ENCODE assay signal across 20 cellular contexts in genomic region chr9:87683751-87684626, GRCh38. TPM values are rescaled to one million over a fixed set of nuclear protein-coding genes. Genes with fewer than 3 reads are reported as not detected.
A peak's percentile ranks its signal among the peaks of the same experiment; 100 is the strongest.
DNase-seq lines count a peak whose midpoint lies in the region; ATAC-seq, FAIRE-seq and TF ChIP-seq lines count a peak whose summit lies in the region.
"Had no signal": no experiment of that assay in that cellular context is flagged by ENCODE, and none has a peak within 500 bp of the region (broad histone marks: within the 10 kb centered on the region; RNA-seq: fewer than 3 reads in every experiment).

No MANE protein-coding gene starts in this region.

- peaks cover 58 to 73% (median 68%) of the 10 kb centered on the region in 3 experiments for H3K36me3 Mint-ChIP-seq in H9 (ENCODE audit: insufficient read depth in 1 of 3, low read depth in 3 of 3)
- no peaks in the 10 kb centered on the region for H3K36me3 Mint-ChIP-seq in stimulated activated naive B cell treated with anti-CD40 and anti-IgM and Interleukin-4, amounts not matched to agents 10 μg/mL and 1 μg/mL and 100 μg/mL, for 72 hours
- H3K36me3 Mint-ChIP-seq: activated naive CD4-positive, alpha-beta T cell treated with anti-CD3 and anti-CD28 coated beads, Interleukin-2, amount 50 U/mL, for 72 hours had no signal

- no peak overlapping the region for H4K91ac ChIP-seq in H9 (ENCODE audit: insufficient read length, low read depth, low read length)

- H3K79me2 ChIP-seq in H9 (ENCODE audit: insufficient read depth, low read length) (no peaks in the 10 kb centered on the region), HepG2 (ENCODE audit: insufficient read depth, low read length) (no peaks in the 10 kb centered on the region)

- TF ChIP-seq EP300 in HepG2 (IDR thresholded peaks at IDR 0.05; ENCODE audit: low read depth in 2 of 2, low read length in 2 of 2) (no peak), HepG2 (CRISPR knock-in tag; IDR thresholded peaks at IDR 0.05; ENCODE audit: borderline replicate concordance) (no peak)

- H3K9me3 ChIP-seq in H9 (ENCODE audit: control insufficient read depth, low read depth, low read length) (no peaks in the 10 kb centered on the region), body of pancreas (no peaks in the 10 kb centered on the region), HepG2 (ENCODE audit: low read length) (no peaks in the 10 kb centered on the region), colonic mucosa (no peaks in the 10 kb centered on the region)
- H3K9me3 ChIP-seq: BLaER1, left lung had no signal

- no peak overlapping the region for H2AK5ac ChIP-seq in H9 (ENCODE audit: insufficient read length, low read length)

- H3K4me2 ChIP-seq in H9 (ENCODE audit: insufficient read depth, insufficient read length, low read length) = no peak overlapping the region
- no peak overlapping the region for H3K4me2 ChIP-seq in HepG2 (ENCODE audit: low read depth, low read length)
- H3K4me2 ChIP-seq: BLaER1 had no signal

- H3K56ac ChIP-seq in H9 (ENCODE audit: insufficient read length, low read depth, low read length) = no peak overlapping the region

- H3K36me3 ChIP-seq in body of pancreas (replicated peaks in 1 of 2; ENCODE audit: insufficient read depth in 1 of 2, low read depth in 2 of 2) (peaks cover 7 to 11% of the 10 kb centered on the region in 2 donors), HepG2 (replicated peaks in 1 of 2; ENCODE audit: control insufficient read depth in 1 of 2, insufficient read depth in 2 of 2, low read length in 2 of 2) (peaks cover 22 to 61% of the 10 kb centered on the region in 2 experiments), colonic mucosa (no peaks in the 10 kb centered on the region)
- H3K36me3 ChIP-seq: BLaER1 had no signal

- H3K4me3 Mint-ChIP-seq in H9 = no peak overlapping the region; a peak in 2 of 5 replicates
- H3K4me3 Mint-ChIP-seq in stimulated activated naive B cell treated with anti-CD40 and anti-IgM and Interleukin-4, amounts not matched to agents 10 μg/mL and 1 μg/mL and 100 μg/mL, for 72 hours = no peak overlapping the region
- H3K4me3 Mint-ChIP-seq: activated T-cell treated with anti-CD3 and anti-CD28 coated beads, Interleukin-2, amount 50 U/mL, for 4 hours had no signal

- H3K27ac ChIP-seq in H9 (ENCODE audit: insufficient read length, low read depth, low read length) (no peak overlapping the region), body of pancreas (peak overlapping the region in 3 of 4 donors; percentile 16 to 52 (median 17)), HepG2 (ENCODE audit: extremely low read length, insufficient read depth, low read length) (no peak overlapping the region), colonic mucosa (no peak overlapping the region)
- H3K27ac ChIP-seq: BLaER1 had no signal

- no peak overlapping the region; the same call in 1 of the 2 replicates for H3K14ac ChIP-seq in H9 (ENCODE audit: insufficient read depth, low read length)

- ATAC-seq in body of pancreas (peak; percentile 26), HepG2 (peak; percentile 70), HG03280 (IDR thresholded peaks at IDR 0.05; ENCODE audit: unreplicated experiment) (no peak)
- no peak for ATAC-seq in stimulated activated naive B cell treated with anti-CD40 and anti-IgM and Interleukin-4, amounts not matched to agents 10 μg/mL and 1 μg/mL and 100 μg/mL, for 72 hours (replicated peaks)
- ATAC-seq: activated naive CD4-positive, alpha-beta T cell treated with anti-CD3 and anti-CD28 coated beads, Interleukin-2, amount 50 U/mL, for 72 hours had no signal

- TF ChIP-seq POLR2A in body of pancreas (IDR thresholded peaks at IDR 0.05) = no peak
- no peak for TF ChIP-seq POLR2A in HepG2 (IDR thresholded peaks at IDR 0.05; ENCODE audit: insufficient read depth in 1 of 2, low read depth in 2 of 2, low read length in 2 of 2)

- no peaks in the 10 kb centered on the region for H3K79me1 ChIP-seq in H9 (ENCODE audit: insufficient read depth, low read depth, low read length, poor library complexity, severe bottlenecking)

- no peak overlapping the region for H3K18ac ChIP-seq in H9 (ENCODE audit: insufficient read length, low read depth, low read length)

- H3K9me3 Mint-ChIP-seq in H9 = no peaks in the 10 kb centered on the region
- no peaks in the 10 kb centered on the region for H3K9me3 Mint-ChIP-seq in stimulated activated naive B cell treated with anti-CD40 and anti-IgM and Interleukin-4, amounts not matched to agents 10 μg/mL and 1 μg/mL and 100 μg/mL, for 72 hours
- H3K9me3 Mint-ChIP-seq: activated naive CD4-positive, alpha-beta T cell treated with anti-CD3 and anti-CD28 coated beads, Interleukin-2, amount 50 U/mL, for 72 hours; activated T-cell treated with anti-CD3 and anti-CD28 coated beads, Interleukin-2, amount 50 U/mL, for 4 hours had no signal

- BruUV-seq in HepG2 (replicated peaks; lab: Mats Ljungman, UMichigan) = no TSS peak

- in situ Hi-C loops in HepG2 (cut with HindIII; ENCODE audit: extremely low pct_ligation_motif_present, low pct_unique_long_range_greater_than_20kb) = no loop called here

- H2BK15ac ChIP-seq in H9 (ENCODE audit: low read depth, low read length) = no peak overlapping the region

- H3K4me3 ChIP-seq in body of pancreas = no peak overlapping the region
- H3K4me3 ChIP-seq in HepG2 (replicated peaks in 1 of 3; ENCODE audit: insufficient read depth in 1 of 3, low read depth in 2 of 3, low read length in 3 of 3) = no peak overlapping the region
- no peak overlapping the region for H3K4me3 ChIP-seq in colonic mucosa
- H3K4me3 ChIP-seq: BLaER1, coronary artery, GM12878, left lung had no signal

- no peaks in the 10 kb centered on the region for H3K27me3 ChIP-seq in H9 (ENCODE audit: insufficient read depth, low read length)
- no peaks in the 10 kb centered on the region for H3K27me3 ChIP-seq in body of pancreas
- no peaks in the 10 kb centered on the region for H3K27me3 ChIP-seq in HepG2 (ENCODE audit: control insufficient read depth in 1 of 2, insufficient read depth in 2 of 2, low read length in 2 of 2)
- no peaks in the 10 kb centered on the region for H3K27me3 ChIP-seq in colonic mucosa
- H3K27me3 ChIP-seq: BLaER1, left lung had no signal

- H2BK120ac ChIP-seq in H9 (ENCODE audit: low read depth, low read length, poor library complexity, severe bottlenecking) = no peak overlapping the region

- intact Hi-C loops in body of pancreas (cut with DNase I) (loop anchor here (5.0 kb wide), 1 partner anchor 128 kb away; no protein-coding TSS in a partner anchor), HepG2 (cut with micrococcal nuclease; ENCODE audit: unreplicated experiment) (loop anchor here (1.0 to 10.0 kb wide), 3 partner anchors 43 to 361 kb away; partner anchors contain the start of gene CTSL), colonic mucosa (cut with DNase I) (loop anchor here (5.0 to 10.0 kb wide), 2 partner anchors 201 to 358 kb away; partner anchors contain the start of gene SPATA31E1)

- no peaks in the 10 kb centered on the region for H3K23me2 ChIP-seq in H9 (ENCODE audit: insufficient read length, low read depth, low read length, poor library complexity, severe bottlenecking)

- FAIRE-seq in HepG2 (lab: Jason Lieb, UNC) = no peak
- FAIRE-seq: frontal cortex, G401.6, GM12878 had no signal

- WGBS in H9 (ENCODE audit: extremely low coverage, insufficient read length, low lambda C conversion rate) = no CpG with 5 or more reads among the region's 24 CpGs
- WGBS in body of pancreas, 2 donors = 69 to 70% methylated on average over 12 to 21 of the region's 24 CpGs
- 99% methylated on average over 10 of the region's 24 CpGs for WGBS in HepG2 (ENCODE audit: low lambda C conversion rate)

- TF ChIP-seq RAD21 in HepG2 (CRISPR knock-in tag; IDR thresholded peaks at IDR 0.05) = no peak

- CTCF ChIA-PET in HepG2 (lab: Yijun Ruan, JAX; ENCODE audit: low intra/inter-chr PET ratio, low total read pairs) = interaction anchor here (1.3 to 1.5 kb wide), 2 partner anchors 43 to 129 kb away, joined by 3 to 23 read pairs; no protein-coding TSS in a partner anchor

- H2AFZ ChIP-seq in H9 (ENCODE audit: low read length) = no peak overlapping the region
- no peak overlapping the region for H2AFZ ChIP-seq in HepG2 (ENCODE audit: low read length)

- no peak overlapping the region for H4K5ac ChIP-seq in H9 (ENCODE audit: insufficient read length, low read depth, low read length)

- H3K23ac ChIP-seq in H9 (ENCODE audit: insufficient read length, low read depth, low read length) = no peak overlapping the region

- H3K4me1 Mint-ChIP-seq in H9 = peaks cover 9 to 13% of the 10 kb centered on the region in 2 experiments; a peak in 3 of 4 replicates
- peaks cover 6 to 15% of the 10 kb centered on the region in 2 donors for H3K4me1 Mint-ChIP-seq in stimulated activated naive B cell treated with anti-CD40 and anti-IgM and Interleukin-4, amounts not matched to agents 10 μg/mL and 1 μg/mL and 100 μg/mL, for 72 hours

- H4K20me1 ChIP-seq in H9 (ENCODE audit: control insufficient read depth, insufficient read depth, insufficient read length) (no peaks in the 10 kb centered on the region), HepG2 (ENCODE audit: insufficient read depth, low read length) (0 out of 2 replicates have a peak, but pooled peaks cover 3% of the 10 kb centered on the region)
- H4K20me1 ChIP-seq: BLaER1 had no signal

- no peak overlapping the region for H3K4ac ChIP-seq in H9 (ENCODE audit: low read depth, low read length)

- H3K9ac ChIP-seq in H9 (ENCODE audit: extremely low read depth, insufficient read length, low read length) (no peak overlapping the region), HepG2 (ENCODE audit: insufficient read depth, low read depth, low read length) (no peak overlapping the region), colonic mucosa (ENCODE audit: low read depth in 2 of 2, low read length in 2 of 2) (no peak overlapping the region)
- H3K9ac ChIP-seq: BLaER1 had no signal

- peak overlapping the region in 1 of 3 experiments; percentile 64; a peak in 3 of 7 replicates for H3K27ac Mint-ChIP-seq in H9
- peak overlapping the region; percentile 20 for H3K27ac Mint-ChIP-seq in stimulated activated naive B cell treated with anti-CD40 and anti-IgM and Interleukin-4, amounts not matched to agents 10 μg/mL and 1 μg/mL and 100 μg/mL, for 72 hours
- H3K27ac Mint-ChIP-seq: activated naive CD4-positive, alpha-beta T cell treated with anti-CD3 and anti-CD28 coated beads, Interleukin-2, amount 50 U/mL, for 72 hours had no signal

- H3K4me1 ChIP-seq in H9 (ENCODE audit: insufficient read depth, low read length) (no peaks in the 10 kb centered on the region), body of pancreas (peaks cover 35% of the 10 kb centered on the region), HepG2 (ENCODE audit: insufficient read depth, low read length) (no peaks in the 10 kb centered on the region), colonic mucosa (no peaks in the 10 kb centered on the region)

- no peak overlapping the region for H2BK12ac ChIP-seq in H9 (ENCODE audit: insufficient read length, low read depth, low read length)

- no peak overlapping the region for H2BK5ac ChIP-seq in H9 (ENCODE audit: insufficient read length, low read length)

- H3K27me3 Mint-ChIP-seq in H9 (ENCODE audit: low read depth) = no peaks in the 10 kb centered on the region
- no peaks in the 10 kb centered on the region for H3K27me3 Mint-ChIP-seq in stimulated activated naive B cell treated with anti-CD40 and anti-IgM and Interleukin-4, amounts not matched to agents 10 μg/mL and 1 μg/mL and 100 μg/mL, for 72 hours

- DNase-seq in H9 (peak; percentile 55), body of pancreas (no peak), HepG2 (ENCODE audit: low spot score) (no peak), NCI-H510A treated with DMSO at 0.1 percent for 48 hours (lab: John Stamatoyannopoulos, UW) (no peak), colonic mucosa (no peak)
- DNase-seq in stimulated activated naive B cell treated with anti-CD40 and anti-IgM and Interleukin-4, amounts not matched to agents 10 μg/mL and 1 μg/mL and 100 μg/mL, for 72 hours = no peak
- DNase-seq: activated T-cell treated with anti-CD3 and anti-CD28 coated beads, Interleukin-2, amount 50 U/mL, for 4 hours; MM.1S; NCI-H187; NCI-H446 treated with DMSO at 0.1 percent for 48 hours; SHP77 treated with DMSO at 0.1 percent for 48 hours; stimulated activated CD4-positive, alpha-beta T cell treated with anti-CD3 and anti-CD28 coated beads, Interleukin-2, amount 100 ng/mL, for 24 hours had no signal

- no peak; the same call in 2 of the 3 replicates for TF ChIP-seq CTCF in H9 (conservative IDR thresholded peaks at IDR 0.05)
- TF ChIP-seq CTCF in body of pancreas (IDR thresholded peaks at IDR 0.05) = no peak
- TF ChIP-seq CTCF in HepG2 (CRISPR knock-in tag; IDR thresholded peaks at IDR 0.05) = no peak
- TF ChIP-seq CTCF in colonic mucosa (IDR thresholded peaks at IDR 0.05) = no peak

- H4K8ac ChIP-seq in H9 (replicated peaks; ENCODE audit: insufficient read length, low read depth, low read length) = no peak overlapping the region

- POLR2A ChIA-PET in HepG2 (lab: Yijun Ruan, JAX) = no interaction called here

- no peak overlapping the region for H3T11ph ChIP-seq in H9 (ENCODE audit: low read length)

- H2BK20ac ChIP-seq in H9 (ENCODE audit: low read depth, low read length, poor library complexity, severe bottlenecking) = no peak overlapping the region

RNA-seq across cellular contexts. Expression of gene CTSL, which starts 41.9 kb away (rescaled TPM):
- 28.9 and 33.4 TPM in 2 replicates for total RNA-seq in H9 (2021)
- 10 to 100 TPM; 45.8 to 60.2 TPM for total RNA-seq in body of pancreas
- total RNA-seq in HepG2 (2016; rRNA removed; fragmentation: Illumina TruSeq; extraction: Trizol) = 40.0 and 78.1 TPM in 2 replicates
- 3.8 and 5.8 TPM in 2 replicates for total RNA-seq in HepG2 (2016; cell fraction: cytosol; rRNA removed; fragmentation: Illumina TruSeq; extraction: Trizol; ENCODE audit: low read depth)
- total RNA-seq in HepG2 (2016; cell fraction: insoluble cytoplasmic fraction; rRNA removed; fragmentation: Illumina TruSeq; extraction: Trizol) = 40.5 and 78.7 TPM in 2 replicates
- 8.0 and 8.5 TPM in 2 replicates for total RNA-seq in HepG2 (2016; cell fraction: membrane; rRNA removed; fragmentation: Illumina TruSeq; extraction: Trizol)
- total RNA-seq in HepG2 (2016; cell fraction: nucleus; rRNA removed; fragmentation: Illumina TruSeq; extraction: Trizol) = 52.9 and 63.4 TPM in 2 replicates
- polyA plus RNA-seq in HepG2 (2011; rRNA removed) = 83.8 and 113 TPM in 2 replicates
- 73.7 and 84.1 TPM in 2 replicates for polyA plus RNA-seq in HepG2 (2011; cell fraction: cytosol; rRNA removed)
- 20.1 and 27.7 TPM in 2 replicates for polyA plus RNA-seq in HepG2 (2011; cell fraction: nucleus; rRNA removed)
- 48.9 and 56.9 TPM in 2 replicates for polyA plus RNA-seq in HepG2 (2012)
- 4.8 and 5.2 TPM in 2 replicates for polyA plus RNA-seq in HepG2 (2016; cell fraction: cytosol; fragmentation: Illumina TruSeq; extraction: Trizol; ENCODE audit: low read depth)
- polyA plus RNA-seq in HepG2 (2016; cell fraction: insoluble cytoplasmic fraction; fragmentation: Illumina TruSeq; extraction: Trizol; ENCODE audit: low read depth) = 36.0 and 42.5 TPM in 2 replicates
- 5.3 and 5.5 TPM in 2 replicates for polyA plus RNA-seq in HepG2 (2016; cell fraction: membrane; fragmentation: Illumina TruSeq; extraction: Trizol; ENCODE audit: low read depth)
- 85.9 and 86.3 TPM in 2 replicates for polyA plus RNA-seq in HepG2 (2016; cell fraction: nucleus; fragmentation: Illumina TruSeq; extraction: Trizol; ENCODE audit: insufficient read depth, low read depth)
- 18.9 and 34.3 TPM in 2 replicates for polyA minus RNA-seq in HepG2 (2011; rRNA and poly(A)+ RNA removed; ENCODE audit: low replicate concordance)
- polyA minus RNA-seq in HepG2 (2011; cell fraction: cytosol; rRNA and poly(A)+ RNA removed) = 21.2 and 31.1 TPM in 2 replicates
- 11.2 and 15.9 TPM in 2 replicates for polyA minus RNA-seq in HepG2 (2011; cell fraction: nucleus; rRNA and poly(A)+ RNA removed)
- 10 to 100 TPM; 32.1 to 69.9 TPM for total RNA-seq in colonic mucosa

Comparison
In these comparisons a context has a peak if more than half of its experiments do, and no peak if none do; other contexts are left out.
1. H3K27ac ChIP-seq: peak in body of pancreas (3 of 4); none in H9 (single experiment), HepG2 (single experiment) and colonic mucosa (single experiment).
2. ATAC-seq: peak in body of pancreas (single experiment) and HepG2 (single experiment); none in stimulated activated naive B cell treated with anti-CD40 and anti-IgM and Interleukin-4, amounts not matched to agents 10 μg/mL and 1 μg/mL and 100 μg/mL, for 72 hours (0 of 2) and HG03280 (single experiment).